ENCODE assay signal across 1 cellular context in genomic region chr17:41705271-41705991, GRCh38.
TF ChIP-seq lines count a peak whose summit lies in the region.

No MANE protein-coding gene starts in this region.

TF ChIP-seq in H1, 55 proteins besides CTCF, POLR2A, EP300 and RAD21:
- TF ChIP-seq SP4 (IDR thresholded peaks at IDR 0.05; ENCODE audit: low read length) (no peak), HDAC2 (IDR thresholded peaks at IDR 0.05; ENCODE audit: borderline replicate concordance in 1 of 2, low read depth in 2 of 2, low read length in 2 of 2) (0 out of 4 replicates have a peak, but pooled peaks of 1 of the 2 experiments have one; percentile 22), BRCA1 (IDR thresholded peaks at IDR 0.05; ENCODE audit: low read depth, low read length) (no peak), NANOG (IDR thresholded peaks at IDR 0.05; ENCODE audit: insufficient read depth, low read depth, low read length, poor library complexity, severe bottlenecking) (peak; percentile 92), SIX5 (IDR thresholded peaks at IDR 0.05; ENCODE audit: low read depth, low read length) (no peak), TBP (IDR thresholded peaks at IDR 0.05; ENCODE audit: low read depth, low read length) (no peak), SIN3A (conservative IDR thresholded peaks at IDR 0.05 in 1 of 2, IDR thresholded peaks at IDR 0.05 in 1 of 2; ENCODE audit: low read depth in 1 of 2, low read length in 2 of 2) (no peak; a peak in 1 of 4 replicates), NRF1 (IDR thresholded peaks at IDR 0.05; ENCODE audit: low read depth, low read length) (no peak), JUND (IDR thresholded peaks at IDR 0.05; ENCODE audit: low read length) (0 out of 2 replicates have a peak, but pooled peaks have one; percentile 42), RFX5 (IDR thresholded peaks at IDR 0.05; ENCODE audit: borderline replicate concordance, low read depth, low read length) (no peak), TCF12 (IDR thresholded peaks at IDR 0.05; ENCODE audit: low read depth, low read length) (peak; percentile 63; the same call in 1 of the 2 replicates), BACH1 (IDR thresholded peaks at IDR 0.05; ENCODE audit: low read length) (no peak), SRF (IDR thresholded peaks at IDR 0.05; ENCODE audit: low read depth, low read length) (no peak), EGR1 (IDR thresholded peaks at IDR 0.05; ENCODE audit: borderline replicate concordance, low read depth, low read length) (no peak), KDM1A (IDR thresholded peaks at IDR 0.05; ENCODE audit: borderline replicate concordance, low read length) (peak; percentile 78; the same call in 1 of the 2 replicates), TAF7 (optimal IDR thresholded peaks at IDR 0.05; ENCODE audit: borderline replicate concordance, low read depth, low read length) (no peak), YY1 (IDR thresholded peaks at IDR 0.05; ENCODE audit: low read depth, low read length) (no peak), POLR2AphosphoS5 (IDR thresholded peaks at IDR 0.05; ENCODE audit: low read depth, low read length) (peak; percentile 27; the same call in 1 of the 2 replicates)
- TF ChIP-seq, protein P1, sequence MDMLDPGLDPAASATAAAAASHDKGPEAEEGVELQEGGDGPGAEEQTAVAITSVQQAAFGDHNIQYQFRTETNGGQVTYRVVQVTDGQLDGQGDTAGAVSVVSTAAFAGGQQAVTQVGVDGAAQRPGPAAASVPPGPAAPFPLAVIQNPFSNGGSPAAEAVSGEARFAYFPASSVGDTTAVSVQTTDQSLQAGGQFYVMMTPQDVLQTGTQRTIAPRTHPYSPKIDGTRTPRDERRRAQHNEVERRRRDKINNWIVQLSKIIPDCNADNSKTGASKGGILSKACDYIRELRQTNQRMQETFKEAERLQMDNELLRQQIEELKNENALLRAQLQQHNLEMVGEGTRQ (IDR thresholded peaks at IDR 0.05; ENCODE audit: low read length): no peak
